In the genomic region with DNA sequence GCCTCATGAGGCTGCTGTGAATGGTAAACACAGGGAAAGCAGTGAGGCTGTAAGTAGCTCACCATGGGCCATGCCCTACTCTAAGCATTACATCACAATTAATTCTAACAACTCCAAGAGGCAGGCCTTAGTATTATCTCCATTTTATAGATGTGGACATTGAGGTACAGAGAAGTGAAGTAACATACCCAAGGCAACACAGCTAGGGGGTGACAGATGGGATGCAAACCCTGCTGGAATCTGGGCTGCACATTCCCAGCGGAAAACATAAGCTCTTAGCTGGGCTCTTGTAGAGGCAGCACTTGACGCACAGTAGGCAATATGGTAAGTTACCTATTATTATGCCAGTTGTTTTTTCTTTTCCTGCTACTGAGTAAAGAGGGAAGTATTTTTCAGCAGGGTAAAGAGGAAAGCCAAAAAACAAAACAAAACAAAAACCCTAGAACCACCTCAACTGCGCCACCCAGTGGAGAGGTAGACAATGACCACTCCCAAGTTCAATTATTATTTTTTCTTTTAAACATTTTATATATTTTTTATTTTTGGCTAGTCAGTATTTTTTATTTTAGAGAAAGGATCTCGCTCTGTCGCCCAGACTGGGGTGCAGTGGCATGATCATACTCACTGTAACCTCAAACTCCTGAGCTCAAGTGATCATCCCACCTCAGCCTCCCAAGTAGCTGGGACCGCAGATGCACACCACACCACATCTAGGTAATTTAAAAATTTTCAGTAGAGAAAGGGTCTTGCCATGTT, we compare ENCODE assay signal across 10 cellular contexts. TPM values are rescaled to one million over a fixed set of nuclear protein-coding genes. Genes with fewer than 3 reads are reported as not detected.
A peak's percentile ranks its signal among the peaks of the same experiment; 100 is the strongest.
DNase-seq lines count a peak whose midpoint lies in the region; ATAC-seq and TF ChIP-seq lines count a peak whose summit lies in the region.
"Not testable (repeated sequence)": the region's sequence is repeated elsewhere in the genome, so short reads cannot be mapped to it uniquely, and the experiment has no call there.
"Had no signal": no experiment of that assay in that cellular context is flagged by ENCODE, and none has a peak within 500 bp of the region (broad histone marks: within the 10 kb centered on the region; RNA-seq: fewer than 3 reads in every experiment).

No MANE protein-coding gene starts in this region.

- not testable (repeated sequence) for H3K79me2 ChIP-seq in OCI-LY1 (ENCODE audit: insufficient read depth, low read length)

- peak; percentile 45 for ATAC-seq in Right ventricle myocardium superior (ENCODE audit: poor library complexity)

- POLR2A ChIA-PET in CD4-positive, alpha-beta memory T cell (lab: Charles Lee; ENCODE audit: partially characterized antibody) = interaction anchor here (0.7 to 2.9 kb wide), 7 partner anchors 8 to 157 kb away, joined by 3 to 34 read pairs (median 17); a partner anchor contains a TSS

- H3K4me3 ChIP-seq in CD4-positive, alpha-beta memory T cell (ENCODE audit: low read length in 2 of 2); OCI-LY1 (ENCODE audit: low read depth, low read length, poor library complexity, severe bottlenecking): not testable (repeated sequence)

- intact Hi-C loops in CD4-positive, alpha-beta memory T cell (cut with micrococcal nuclease) = loop anchor here (1.0 to 2.0 kb wide), 6 partner anchors 17 to 325 kb away; a partner anchor contains a TSS
- intact Hi-C loops in activated CD4-positive, alpha-beta T cell treated with anti-CD3 and anti-CD28 coated beads, Interleukin-2, amount 10 ng/mL, durations not matched to agents 24 days and 14 days (cut with micrococcal nuclease) = loop anchor here (1.0 kb wide), 1 partner anchor 157 kb away; no protein-coding TSS in a partner anchor
- intact Hi-C loops in Right ventricle myocardium superior (cut with DNase I) = loop anchor here (5.0 kb wide), 1 partner anchor 157 kb away; no protein-coding TSS in a partner anchor

- TF ChIP-seq RAD21 in Ishikawa (IDR thresholded peaks at IDR 0.05; ENCODE audit: low read depth) = peak; percentile 67

- H3K27ac ChIP-seq in CD4-positive, alpha-beta memory T cell (ENCODE audit: low read depth, low read length) = peak overlapping the region; percentile 30
- not testable (repeated sequence) for H3K27ac ChIP-seq in OCI-LY1 (ENCODE audit: low read depth, low read length, poor library complexity, severe bottlenecking)
- peak overlapping the region; percentile 74 for H3K27ac ChIP-seq in temporal lobe (ENCODE audit: low read depth, low read length)

- H3K36me3 ChIP-seq in CD4-positive, alpha-beta memory T cell (ENCODE audit: insufficient read depth, low read length); OCI-LY1 (ENCODE audit: insufficient read depth, low read length): not testable (repeated sequence)

- peak; percentile 46 for TF ChIP-seq CTCF in OCI-LY1 (IDR thresholded peaks at IDR 0.05; ENCODE audit: low read length)
- peak; percentile 70 to 88 for TF ChIP-seq CTCF in brain (conservative IDR thresholded peaks at IDR 0.05)
- TF ChIP-seq CTCF in neural crest cell (conservative IDR thresholded peaks at IDR 0.05) = peak; percentile 92

- H2AFZ ChIP-seq in OCI-LY1 (ENCODE audit: low read length) = not testable (repeated sequence)

- H3K4me2 ChIP-seq in OCI-LY1 (ENCODE audit: low read length) = not testable (repeated sequence)

- H3K27me3 ChIP-seq in CD4-positive, alpha-beta memory T cell (ENCODE audit: insufficient read depth, low read length); OCI-LY1 (ENCODE audit: insufficient read depth, low read length): not testable (repeated sequence)

- H3K9me3 Mint-ChIP-seq in CD4-positive, alpha-beta memory T cell; activated CD4-positive, alpha-beta T cell treated with anti-CD3 and anti-CD28 coated beads, Interleukin-2, amount 10 ng/mL, durations not matched to agents 24 days and 14 days; brain; neural crest cell: not testable (repeated sequence)

- peaks cover 18 to 39% (median 26%) of the 10 kb centered on the region in 4 donors for H3K4me1 Mint-ChIP-seq in CD4-positive, alpha-beta memory T cell
- H3K4me1 Mint-ChIP-seq in activated CD4-positive, alpha-beta T cell treated with anti-CD3 and anti-CD28 coated beads, Interleukin-2, amount 10 ng/mL, durations not matched to agents 24 days and 14 days = peaks cover 20% of the 10 kb centered on the region
- peaks cover 44% of the 10 kb centered on the region for H3K4me1 Mint-ChIP-seq in brain
- peaks cover 12% of the 10 kb centered on the region for H3K4me1 Mint-ChIP-seq in neural crest cell

- not testable (repeated sequence) for H3K9me3 ChIP-seq in CD4-positive, alpha-beta memory T cell (ENCODE audit: control insufficient read depth in 1 of 2, low read length in 2 of 2); OCI-LY1 (ENCODE audit: low read length)

- H3K4me1 ChIP-seq in CD4-positive, alpha-beta memory T cell (ENCODE audit: insufficient read depth, low read length) = peaks cover 25% of the 10 kb centered on the region
- peaks cover 11% of the 10 kb centered on the region for H3K4me1 ChIP-seq in OCI-LY1 (ENCODE audit: insufficient read depth, low read length, severe bottlenecking)

- peak; percentile 54 to 68 (median 65) for DNase-seq in CD4-positive, alpha-beta memory T cell
- peak; percentile 89 for DNase-seq in activated CD4-positive, alpha-beta T cell treated with anti-CD3 and anti-CD28 coated beads, Interleukin-2, amount 10 ng/mL, durations not matched to agents 24 days and 14 days
- not testable (repeated sequence) for DNase-seq in Right ventricle myocardium superior
- peak; percentile 54 for DNase-seq in neural crest cell (ENCODE audit: low read depth, low spot score)

- not testable (repeated sequence) for TF ChIP-seq EP300 in Ishikawa (IDR thresholded peaks at IDR 0.05; ENCODE audit: borderline replicate concordance)

- not testable (repeated sequence) for H4K20me1 ChIP-seq in OCI-LY1 (ENCODE audit: insufficient read depth, low read length)

- H3K9me2 ChIP-seq in OCI-LY1 (ENCODE audit: low read depth, low read length) = not testable (repeated sequence)

- H3K36me3 Mint-ChIP-seq in CD4-positive, alpha-beta memory T cell; activated CD4-positive, alpha-beta T cell treated with anti-CD3 and anti-CD28 coated beads, Interleukin-2, amount 10 ng/mL, durations not matched to agents 24 days and 14 days (ENCODE audit: low read depth); brain; neural crest cell (ENCODE audit: low read depth): not testable (repeated sequence)

- not testable (repeated sequence) for H3K9ac ChIP-seq in OCI-LY1 (ENCODE audit: low read length)

- not testable (repeated sequence) for H3K27me3 Mint-ChIP-seq in CD4-positive, alpha-beta memory T cell; activated CD4-positive, alpha-beta T cell treated with anti-CD3 and anti-CD28 coated beads, Interleukin-2, amount 10 ng/mL, durations not matched to agents 24 days and 14 days; brain
- peaks cover 14% of the 10 kb centered on the region for H3K27me3 Mint-ChIP-seq in neural crest cell (ENCODE audit: low read depth)

- peak overlapping the region; percentile 72 to 95 (median 92) for H3K27ac Mint-ChIP-seq in CD4-positive, alpha-beta memory T cell
- peak overlapping the region; percentile 53 for H3K27ac Mint-ChIP-seq in activated CD4-positive, alpha-beta T cell treated with anti-CD3 and anti-CD28 coated beads, Interleukin-2, amount 10 ng/mL, durations not matched to agents 24 days and 14 days
- peak overlapping the region in 3 of 5 experiments; percentile 20 to 59 (median 35) for H3K27ac Mint-ChIP-seq in brain
- not testable (repeated sequence) for H3K27ac Mint-ChIP-seq in neural crest cell (ENCODE audit: unreplicated experiment)

- peak overlapping the region in 6 of 8 donors; percentile 26 to 88 (median 60) for H3K4me3 Mint-ChIP-seq in CD4-positive, alpha-beta memory T cell
- H3K4me3 Mint-ChIP-seq in activated CD4-positive, alpha-beta T cell treated with anti-CD3 and anti-CD28 coated beads, Interleukin-2, amount 10 ng/mL, durations not matched to agents 24 days and 14 days; brain; neural crest cell: not testable (repeated sequence)

- H3F3A ChIP-seq in OCI-LY1 (ENCODE audit: insufficient read depth, low read length) = not testable (repeated sequence)

- CTCF ChIA-PET in CD4-positive, alpha-beta memory T cell (lab: Charles Lee; ENCODE audit: partially characterized antibody) = interaction anchor here (0.5 to 3.7 kb wide), 27 partner anchors 9 to 490 kb away, joined by 3 to 89 read pairs (median 5); a partner anchor contains a TSS

RNA-seq across cellular contexts. Expression of a gene that starts 20.7 kb away (rescaled TPM):
- 100 to 1,000 TPM; 203 to 219 TPM for total RNA-seq in CD4-positive, alpha-beta memory T cell
- polyA plus RNA-seq in CD4-positive, alpha-beta memory T cell = 100 to 1,000 TPM; 141 to 207 TPM
- 88.9 and 94.4 TPM in 2 replicates for total RNA-seq in activated CD4-positive, alpha-beta T cell treated with anti-CD3 and anti-CD28 coated beads, Interleukin-2, amount 10 ng/mL, durations not matched to agents 24 days and 14 days
- polyA plus RNA-seq in brain (ENCODE audit: insufficient read depth, low read depth, low replicate concordance) = 59.2 TPM
- total RNA-seq in Right ventricle myocardium superior (65.4 TPM), neural crest cell (109 and 113 TPM in 2 replicates), temporal lobe (34.9 TPM)

RNA-seq across cellular contexts. Expression of a gene that starts 30.6 kb away (rescaled TPM):
- under 1 TPM in 1 of 2 experiments, not detected in 1; 0.23 TPM for total RNA-seq in CD4-positive, alpha-beta memory T cell
- polyA plus RNA-seq in CD4-positive, alpha-beta memory T cell = not detected
- total RNA-seq in activated CD4-positive, alpha-beta T cell treated with anti-CD3 and anti-CD28 coated beads, Interleukin-2, amount 10 ng/mL, durations not matched to agents 24 days and 14 days = not detected in 2 replicates
- not detected for polyA plus RNA-seq in brain (ENCODE audit: insufficient read depth, low read depth, low replicate concordance)
- total RNA-seq in Right ventricle myocardium superior (0.27 TPM), neural crest cell (not detected in 2 replicates), temporal lobe (not detected)
- total RNA-seq: occipital lobe; T-helper 1 cell treated with Interleukin-12 subunit alpha and Interleukin-12 subunit beta and Interleukin-4 antibody, amounts not matched to agents 30 ng/mL and 1 ng/mL, for 36 hours had no signal

RNA-seq across cellular contexts. Expression of a gene that starts 41.6 kb away (rescaled TPM):
- total RNA-seq in CD4-positive, alpha-beta memory T cell = 10 to 100 TPM; 53.5 to 55.0 TPM
- polyA plus RNA-seq in CD4-positive, alpha-beta memory T cell = 10 to 100 TPM; 67.3 to 69.8 TPM
- total RNA-seq in activated CD4-positive, alpha-beta T cell treated with anti-CD3 and anti-CD28 coated beads, Interleukin-2, amount 10 ng/mL, durations not matched to agents 24 days and 14 days = 36.3 and 41.0 TPM in 2 replicates
- 98.9 TPM for polyA plus RNA-seq in brain (ENCODE audit: insufficient read depth, low read depth, low replicate concordance)
- total RNA-seq in Right ventricle myocardium superior = 12.6 TPM
- 14.1 and 15.2 TPM in 2 replicates for total RNA-seq in neural crest cell
- 9.8 TPM for total RNA-seq in temporal lobe

RNA-seq across cellular contexts. Expression of a gene that starts 44.3 kb away (rescaled TPM):
- total RNA-seq in CD4-positive, alpha-beta memory T cell = 10 to 100 TPM; 11.2 to 11.4 TPM
- polyA plus RNA-seq in CD4-positive, alpha-beta memory T cell = not detected
- total RNA-seq in activated CD4-positive, alpha-beta T cell treated with anti-CD3 and anti-CD28 coated beads, Interleukin-2, amount 10 ng/mL, durations not matched to agents 24 days and 14 days = 0.56 TPM in 1 of 2 replicates, not detected in the other
- not detected for polyA plus RNA-seq in brain (ENCODE audit: insufficient read depth, low read depth, low replicate concordance)
- total RNA-seq in Right ventricle myocardium superior (not detected), neural crest cell (6.9 and 9.9 TPM in 2 replicates), temporal lobe (0.74 TPM)
- total RNA-seq: occipital lobe; T-helper 1 cell treated with Interleukin-12 subunit alpha and Interleukin-12 subunit beta and Interleukin-4 antibody, amounts not matched to agents 30 ng/mL and 1 ng/mL, for 36 hours had no signal
